In the genomic region with DNA sequence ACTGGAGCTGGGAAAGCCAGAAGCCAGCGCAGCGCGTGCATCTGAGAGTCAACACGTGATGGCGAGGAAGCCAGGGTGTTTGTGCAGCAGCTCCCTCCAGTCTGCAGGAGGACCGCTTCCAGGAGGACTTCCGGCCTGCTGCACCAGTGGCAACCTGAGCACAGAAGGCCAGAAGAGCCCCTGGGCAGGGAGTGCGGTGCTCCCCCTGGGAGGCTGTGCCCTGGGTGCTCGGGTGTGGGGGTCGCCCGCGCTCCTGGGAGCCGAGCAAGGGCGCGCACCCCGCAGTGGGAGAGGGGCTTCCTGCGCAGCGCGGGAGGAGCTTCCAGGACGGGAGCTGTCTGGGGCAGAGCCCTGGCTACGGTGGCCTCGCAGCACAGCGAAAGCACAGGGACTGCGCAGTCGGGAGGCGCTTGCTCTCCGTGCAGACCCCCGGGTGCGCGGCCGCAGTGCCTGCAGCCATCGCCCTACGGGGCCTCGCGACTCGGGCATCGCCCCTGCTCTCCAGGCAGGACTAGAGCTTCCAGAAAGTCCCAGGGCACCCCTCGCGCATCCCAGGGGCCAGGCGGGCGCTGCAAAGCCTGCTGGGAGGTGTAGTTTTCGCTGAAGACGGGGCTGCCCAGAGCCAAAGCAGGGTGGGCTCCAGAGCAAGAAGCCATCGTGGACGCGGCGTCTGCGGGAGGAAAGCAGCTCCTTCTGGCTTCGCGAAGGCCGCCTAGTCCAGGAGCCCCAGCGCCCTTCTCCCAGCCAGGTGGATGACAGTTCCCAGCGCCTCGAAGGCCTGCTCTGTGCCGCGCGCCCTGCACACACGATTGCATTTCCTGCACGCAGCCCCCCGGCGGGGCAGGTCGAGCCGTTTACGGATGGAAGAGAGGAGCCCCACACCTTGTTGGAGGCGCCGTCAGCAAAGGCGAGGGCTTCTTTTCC, we compare ENCODE assay signal across 12 cellular contexts. TPM values are rescaled to one million over a fixed set of nuclear protein-coding genes. Genes with fewer than 3 reads are reported as not detected.
DNase-seq lines count a peak whose midpoint lies in the region; ATAC-seq and TF ChIP-seq lines count a peak whose summit lies in the region.
"Had no signal": no experiment of that assay in that cellular context is flagged by ENCODE, and none has a peak within 500 bp of the region (broad histone marks: within the 10 kb centered on the region; RNA-seq: fewer than 3 reads in every experiment).

No MANE protein-coding gene starts in this region.

- 15 to 25% (median 16%) methylated on average over 34 to 67 of the region's 67 CpGs for WGBS in stomach, 5 donors

- H3K27me3 ChIP-seq in lower lobe of right lung (ENCODE audit: low read depth) (peaks cover 71% of the 10 kb centered on the region), stomach (peaks cover 0 to 93% (median 52%) of the 10 kb centered on the region in 3 donors)

- H3K27ac Mint-ChIP-seq in endothelial cell (ENCODE audit: unreplicated experiment) = no peak overlapping the region

- no peak overlapping the region for H3K27ac ChIP-seq in lower lobe of right lung
- no peak overlapping the region for H3K27ac ChIP-seq in stomach

- H3K9me3 ChIP-seq in lower lobe of right lung = no peaks in the 10 kb centered on the region
- peaks cover 0 to 24% (median 22%) of the 10 kb centered on the region in 4 donors for H3K9me3 ChIP-seq in stomach

- no peak for TF ChIP-seq POLR2A in stomach (IDR thresholded peaks at IDR 0.05)

- H3K36me3 ChIP-seq in lower lobe of right lung (no peaks in the 10 kb centered on the region), stomach (no peaks in the 10 kb centered on the region)

- H3K27me3 Mint-ChIP-seq in endothelial cell (ENCODE audit: unreplicated experiment) = peaks cover 5% of the 10 kb centered on the region

- no peaks in the 10 kb centered on the region for H3K4me1 Mint-ChIP-seq in endothelial cell (ENCODE audit: unreplicated experiment)

- intact Hi-C loops in lower lobe of right lung (cut with DNase I) (no loop called here), stomach (cut with DNase I; ENCODE audit: low total_unique reads) (no loop called here)

- no peaks in the 10 kb centered on the region for H3K4me1 ChIP-seq in lower lobe of right lung
- H3K4me1 ChIP-seq in stomach = peaks cover 0 to 11% (median 8%) of the 10 kb centered on the region in 4 donors

- TF ChIP-seq EP300 in stomach (IDR thresholded peaks at IDR 0.05) = no peak

- DNase-seq in SK-N-DZ (ENCODE audit: low spot score) = peak; percentile 24
- DNase-seq in endothelial cell (ENCODE audit: low spot score) = no peak
- no peak for DNase-seq in lower lobe of right lung
- no peak for DNase-seq in stomach
- DNase-seq in NCI-H446 (lab: John Stamatoyannopoulos, UW) = no peak
- no peak for DNase-seq in NCI-H510A treated with DMSO at 0.1 percent for 48 hours (lab: John Stamatoyannopoulos, UW)
- DNase-seq: activated T-cell treated with anti-CD3 and anti-CD28 coated beads, Interleukin-2, amount 50 U/mL, for 4 hours; COR-L47; effector CD8-positive, alpha-beta T cell; stimulated activated CD4-positive, alpha-beta T cell treated with anti-CD3 and anti-CD28 coated beads, Interleukin-15, amount 100 ng/mL, for 24 hours had no signal

- ATAC-seq in lower lobe of right lung (peak in 1 of 2 donors; percentile 8), HG03439 (IDR thresholded peaks at IDR 0.05; ENCODE audit: unreplicated experiment) (no peak), GM21526 (IDR thresholded peaks at IDR 0.05; ENCODE audit: low FRiP score, unreplicated experiment) (no peak)
- ATAC-seq: activated T-cell treated with anti-CD3 and anti-CD28 coated beads, Interleukin-2, amount 50 U/mL, for 4 hours had no signal

- peaks cover 4% of the 10 kb centered on the region for H3K9me3 Mint-ChIP-seq in endothelial cell (ENCODE audit: unreplicated experiment)

- peaks cover 6% of the 10 kb centered on the region for H3K36me3 Mint-ChIP-seq in endothelial cell (ENCODE audit: low read depth, unreplicated experiment)

- H3K4me3 ChIP-seq in lower lobe of right lung (peak overlapping the region; percentile 25), stomach (peak overlapping the region; percentile 30 to 44 (median 36))

- H3K4me3 Mint-ChIP-seq in endothelial cell (ENCODE audit: unreplicated experiment) = peak overlapping the region; percentile 75
- H3K4me3 Mint-ChIP-seq: activated T-cell treated with anti-CD3 and anti-CD28 coated beads, Interleukin-2, amount 50 U/mL, for 4 hours had no signal

- TF ChIP-seq CTCF in endothelial cell (IDR thresholded peaks at IDR 0.05; ENCODE audit: unreplicated experiment) = no peak
- TF ChIP-seq CTCF in lower lobe of right lung (IDR thresholded peaks at IDR 0.05) = no peak
- TF ChIP-seq CTCF in stomach (IDR thresholded peaks at IDR 0.05) = no peak

RNA-seq across cellular contexts. Expression of gene WFS1, which starts 24.1 kb away (rescaled TPM):
- 8.5 and 8.8 TPM in 2 replicates for polyA plus RNA-seq in SK-N-DZ (2014; cell fraction: cytosol; rRNA removed)
- polyA plus RNA-seq in SK-N-DZ (2014; cell fraction: nucleus; rRNA removed) = 9.0 and 11.7 TPM in 2 replicates
- total RNA-seq in endothelial cell (ENCODE audit: unreplicated experiment) = 53.2 TPM
- 70.3 TPM for total RNA-seq in lower lobe of right lung
- 10 to 100 TPM; 13.8 to 60.7 (median 22.3) TPM for total RNA-seq in stomach
- 10 to 100 TPM in 1 of 3 donors, 1 to 10 TPM in 2; 4.1 to 11.6 (median 6.2) TPM for polyA plus RNA-seq in stomach

RNA-seq across cellular contexts. Expression of gene JAKMIP1, which starts 45.2 kb away (rescaled TPM):
- 12.8 and 14.4 TPM in 2 replicates for polyA plus RNA-seq in SK-N-DZ (2014; cell fraction: cytosol; rRNA removed)
- polyA plus RNA-seq in SK-N-DZ (2014; cell fraction: nucleus; rRNA removed) = 11.7 and 15.7 TPM in 2 replicates
- total RNA-seq in endothelial cell (ENCODE audit: unreplicated experiment) (not detected), lower lobe of right lung (0.65 TPM), stomach (10 to 100 TPM in 1 of 5 donors, under 1 TPM in 2, not detected in 2; 0.18 to 10.3 (median 0.87) TPM)
- under 1 TPM; 0.40 to 0.62 (median 0.46) TPM for polyA plus RNA-seq in stomach
